ENCODE assay signal across 8 cellular contexts in genomic region chr6:31572041-31572911, GRCh38. TPM values are rescaled to one million over a fixed set of nuclear protein-coding genes. Genes with fewer than 3 reads are reported as not detected.
DNase-seq lines count a peak whose midpoint lies in the region; ATAC-seq and TF ChIP-seq lines count a peak whose summit lies in the region.

A gene with protein sequence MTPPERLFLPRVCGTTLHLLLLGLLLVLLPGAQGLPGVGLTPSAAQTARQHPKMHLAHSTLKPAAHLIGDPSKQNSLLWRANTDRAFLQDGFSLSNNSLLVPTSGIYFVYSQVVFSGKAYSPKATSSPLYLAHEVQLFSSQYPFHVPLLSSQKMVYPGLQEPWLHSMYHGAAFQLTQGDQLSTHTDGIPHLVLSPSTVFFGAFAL (plus strand): TSS chr6:31572289. CDS start chr6:31572743, 454 bp downstream.

- intact Hi-C loops in IMR-90 (cut with micrococcal nuclease) (no loop called here), heart left ventricle (cut with DNase I) (no loop called here), psoas muscle (cut with DNase I) (no loop called here)

- no peak within 1 kb of the TSS for H3K56ac ChIP-seq in IMR-90 (ENCODE audit: extremely low read depth, insufficient read depth, low read length)

- peak within 1 kb of the TSS; percentile 51 for H2AFZ ChIP-seq in IMR-90 (replicated peaks; ENCODE audit: low read length, poor library complexity)

- POLR2A ChIA-PET in IMR-90 (lab: Charles Lee; ENCODE audit: unreplicated experiment) = no interaction called here

- CTCF ChIA-PET in IMR-90 (lab: Yijun Ruan, JAX) = no interaction called here

- dilution Hi-C loops in IMR-90 (cut with HindIII; ENCODE audit: low sequenced_read_pairs, unreplicated experiment) = no loop called here

- no peak within 1 kb of the TSS for H4K8ac ChIP-seq in IMR-90 (ENCODE audit: low read depth in 2 of 2, low read length in 2 of 2)

- H2BK20ac ChIP-seq in IMR-90 (ENCODE audit: low read depth, low read length) = no peak within 1 kb of the TSS

- H3K9me3 ChIP-seq in IMR-90 (ENCODE audit: control insufficient read depth, insufficient read depth, low read length) (no peaks in the 10 kb centered on the region), heart left ventricle (no peaks in the 10 kb centered on the region), psoas muscle (no peaks in the 10 kb centered on the region)

- H3K4me3 ChIP-seq in IMR-90 (ENCODE audit: insufficient read depth, low read depth, low read length) (no peak within 1 kb of the TSS), heart left ventricle (peak within 1 kb of the TSS in 2 of 12 donors; percentile 12 to 46), psoas muscle (no peak within 1 kb of the TSS)

- no peak for TF ChIP-seq CTCF in IMR-90 (conservative IDR thresholded peaks at IDR 0.05; ENCODE audit: low read depth, low read length)
- TF ChIP-seq CTCF in heart left ventricle (IDR thresholded peaks at IDR 0.05) = no peak
- TF ChIP-seq CTCF in psoas muscle (IDR thresholded peaks at IDR 0.05) = no peak

- H3K23ac ChIP-seq in IMR-90 (ENCODE audit: low read depth, low read length) = no peak within 1 kb of the TSS

- no peak within 1 kb of the TSS for H2BK120ac ChIP-seq in IMR-90 (ENCODE audit: low read depth, low read length)

- no peak for DNase-seq in IMR-90
- peak; percentile 70 for DNase-seq in activated effector memory CD4-positive, alpha-beta T cell treated with Interleukin-2 at 50 U/mL for 16 hours
- DNase-seq in stimulated activated CD4-positive, alpha-beta T cell treated with anti-CD3 and anti-CD28 coated beads, Interleukin-1b, Interleukin-23, amount 100 ng/mL, for 24 hours (ENCODE audit: low read depth in 4 of 4, low spot score in 1 of 4) = peak in 3 of 4 experiments; percentile 59 to 81 (median 72)
- DNase-seq in heart left ventricle = no peak
- DNase-seq in psoas muscle = no peak
- no peak for DNase-seq in NCI-H69 (lab: John Stamatoyannopoulos, UW)
- no peak for DNase-seq in epidermal melanocyte (ENCODE audit: insufficient read length, low spot score)

- H3K18ac ChIP-seq in IMR-90 (ENCODE audit: low read depth, low read length) = no peak within 1 kb of the TSS

- no peak within 1 kb of the TSS for H3K9ac ChIP-seq in IMR-90 (ENCODE audit: low read depth, low read length)

- 74% methylated on average over 13 of the region's 27 CpGs; no CpG with 5 or more reads in 1 of the 2 experiments for WGBS in IMR-90 (ENCODE audit: extremely low coverage in 2 of 2, insufficient read length in 1 of 2), 2 experiments
- 88 to 95% (median 90%) methylated on average over 27 of the region's 27 CpGs for WGBS in heart left ventricle, 4 donors
- 78 to 84% (median 83%) methylated on average over 27 of the region's 27 CpGs for WGBS in psoas muscle, 3 donors

- BruUV-seq in IMR-90 (replicated peaks; lab: Mats Ljungman, UMichigan) = no TSS peak

- no peak within 1 kb of the TSS for H4K91ac ChIP-seq in IMR-90 (ENCODE audit: insufficient read depth, low read depth, low read length)

- no peak within 1 kb of the TSS for H4K5ac ChIP-seq in IMR-90 (ENCODE audit: low read depth, low read length)

- no peak within 1 kb of the TSS for H3K4me2 ChIP-seq in IMR-90 (ENCODE audit: low read depth, low read length)

- no peaks in the 10 kb centered on the region for H3K36me3 ChIP-seq in IMR-90 (ENCODE audit: control insufficient read depth, insufficient read depth, low read length)
- H3K36me3 ChIP-seq in heart left ventricle = peaks cover 0 to 4% (median 0%) of the 10 kb centered on the region in 9 donors
- no peaks in the 10 kb centered on the region for H3K36me3 ChIP-seq in psoas muscle (ENCODE audit: insufficient read depth in 1 of 2, low read depth in 1 of 2)

- ATAC-seq in GM18873 (IDR thresholded peaks at IDR 0.05; ENCODE audit: low FRiP score, unreplicated experiment) = peak; percentile 33
- ATAC-seq in IMR-90 (ENCODE audit: low read depth) = no peak
- no peak for ATAC-seq in heart left ventricle
- ATAC-seq in psoas muscle = no peak

- no peak within 1 kb of the TSS for H2BK15ac ChIP-seq in IMR-90 (ENCODE audit: low read depth, low read length)

- H3K14ac ChIP-seq in IMR-90 (replicated peaks; ENCODE audit: low read depth, low read length) = no peak within 1 kb of the TSS

- no peak within 1 kb of the TSS for H2AK5ac ChIP-seq in IMR-90 (ENCODE audit: low read depth, low read length)

- H2AK9ac ChIP-seq in IMR-90 (replicated peaks; ENCODE audit: low read depth, low read length, poor library complexity) = no peak within 1 kb of the TSS

- no peak for TF ChIP-seq RAD21 in IMR-90 (IDR thresholded peaks at IDR 0.05; ENCODE audit: low read length)

- H3K27me3 ChIP-seq in IMR-90 (ENCODE audit: control insufficient read depth, insufficient read depth, low read length) = peaks cover 43% of the 10 kb centered on the region
- H3K27me3 ChIP-seq in heart left ventricle = no peaks in the 10 kb centered on the region
- H3K27me3 ChIP-seq in psoas muscle (ENCODE audit: insufficient read depth in 3 of 3, low read length in 2 of 3) = peaks cover 0 to 2% (median 0%) of the 10 kb centered on the region in 3 donors

- H3K9me1 ChIP-seq in IMR-90 (ENCODE audit: insufficient read depth, low read length) = no peaks in the 10 kb centered on the region

- in situ Hi-C loops in IMR-90 (cut with MboI; ENCODE audit: low sequenced_read_pairs) = no loop called here

- H3K79me1 ChIP-seq in IMR-90 (ENCODE audit: low read depth in 1 of 2, low read length in 2 of 2) = no peaks in the 10 kb centered on the region

- H3K4ac ChIP-seq in IMR-90 (ENCODE audit: low read depth, low read length) = no peak within 1 kb of the TSS

- TF ChIP-seq POLR2A in IMR-90 (IDR thresholded peaks at IDR 0.05; ENCODE audit: low read depth, low read length) (no peak), heart left ventricle (IDR thresholded peaks at IDR 0.05) (no peak)

- H4K20me1 ChIP-seq in IMR-90 (ENCODE audit: insufficient read depth, low read length) = no peaks in the 10 kb centered on the region

- H3K4me1 ChIP-seq in IMR-90 (ENCODE audit: control insufficient read depth, insufficient read depth, low read length) = no peaks in the 10 kb centered on the region
- peaks cover 0 to 45% (median 3%) of the 10 kb centered on the region in 12 donors for H3K4me1 ChIP-seq in heart left ventricle
- H3K4me1 ChIP-seq in psoas muscle = no peaks in the 10 kb centered on the region

- no peak within 1 kb of the TSS for H2BK5ac ChIP-seq in IMR-90 (ENCODE audit: low read depth, low read length, poor library complexity, severe bottlenecking)

- H3K27ac ChIP-seq in IMR-90 (ENCODE audit: insufficient read depth, low read length) (no peak within 1 kb of the TSS), heart left ventricle (peak within 1 kb of the TSS in 1 of 12 donors; percentile 73), psoas muscle (no peak within 1 kb of the TSS)

TF ChIP-seq in IMR-90, 13 proteins besides CTCF, POLR2A, EP300 and RAD21:
- no peak for TF ChIP-seq RFX5 (IDR thresholded peaks at IDR 0.05; ENCODE audit: low read depth, low read length)
- no peak for TF ChIP-seq MXI1 (IDR thresholded peaks at IDR 0.05; ENCODE audit: borderline replicate concordance, low read depth, low read length)
- no peak for TF ChIP-seq NFE2L2 (IDR thresholded peaks at IDR 0.05; ENCODE audit: low read depth, low read length)
- TF ChIP-seq MAFK (IDR thresholded peaks at IDR 0.05; ENCODE audit: low read depth, low read length) = no peak
- no peak for TF ChIP-seq SMC3 (IDR thresholded peaks at IDR 0.05; ENCODE audit: low read depth, low read length)
- TF ChIP-seq USF2 (IDR thresholded peaks at IDR 0.05; ENCODE audit: low read depth, low read length) = no peak
- no peak for TF ChIP-seq RCOR1 (IDR thresholded peaks at IDR 0.05; ENCODE audit: insufficient replicate concordance, low read length)
- no peak for TF ChIP-seq CHD1 (IDR thresholded peaks at IDR 0.05; ENCODE audit: low read depth, low read length)
- TF ChIP-seq FOS (IDR thresholded peaks at IDR 0.05; ENCODE audit: low read depth, low read length) = no peak
- no peak for TF ChIP-seq MAZ (IDR thresholded peaks at IDR 0.05; ENCODE audit: borderline replicate concordance, low read depth, low read length)
- TF ChIP-seq ELK1 (IDR thresholded peaks at IDR 0.05; ENCODE audit: borderline replicate concordance, low read depth, low read length) = no peak
- TF ChIP-seq CEBPB (IDR thresholded peaks at IDR 0.05; ENCODE audit: low read depth, low read length) = no peak
- TF ChIP-seq BHLHE40 (IDR thresholded peaks at IDR 0.05; ENCODE audit: low read depth, low read length) = no peak

RNA-seq across cellular contexts. Expression of the gene that starts here (rescaled TPM):
- total RNA-seq in IMR-90 (2012; rRNA removed) = not detected in 2 replicates
- not detected in 2 replicates for polyA plus RNA-seq in IMR-90 (2012; rRNA removed)
- polyA plus RNA-seq in IMR-90 (2012; cell fraction: cytosol; rRNA removed) = not detected in 2 replicates
- polyA plus RNA-seq in IMR-90 (2012; cell fraction: nucleus; rRNA removed; ENCODE audit: low replicate concordance) = 0.05 TPM in 1 of 2 replicates, not detected in the other
- total RNA-seq in heart left ventricle = under 1 TPM in 2 of 9 donors, not detected in 7; 0.18 to 0.64 TPM
- polyA plus RNA-seq in heart left ventricle = under 1 TPM in 1 of 2 donors, not detected in 1; 0.07 TPM
- total RNA-seq in psoas muscle = not detected
- polyA plus RNA-seq in psoas muscle = under 1 TPM in 2 of 3 donors, not detected in 1; 0.05 to 0.10 TPM

Comparison
In these comparisons a context has a peak if more than half of its experiments do, and no peak if none do; other contexts are left out.
1. DNase-seq: peak in activated effector memory CD4-positive, alpha-beta T cell treated with Interleukin-2 at 50 U/mL for 16 hours (single experiment) and stimulated activated CD4-positive, alpha-beta T cell treated with anti-CD3 and anti-CD28 coated beads, Interleukin-1b, Interleukin-23, amount 100 ng/mL, for 24 hours (3 of 4); none in IMR-90 (single experiment), heart left ventricle (0 of 5), psoas muscle (0 of 2), NCI-H69 (single experiment) and epidermal melanocyte (single experiment).